ENCODE assay signal across 25 cellular contexts in the genomic region with DNA sequence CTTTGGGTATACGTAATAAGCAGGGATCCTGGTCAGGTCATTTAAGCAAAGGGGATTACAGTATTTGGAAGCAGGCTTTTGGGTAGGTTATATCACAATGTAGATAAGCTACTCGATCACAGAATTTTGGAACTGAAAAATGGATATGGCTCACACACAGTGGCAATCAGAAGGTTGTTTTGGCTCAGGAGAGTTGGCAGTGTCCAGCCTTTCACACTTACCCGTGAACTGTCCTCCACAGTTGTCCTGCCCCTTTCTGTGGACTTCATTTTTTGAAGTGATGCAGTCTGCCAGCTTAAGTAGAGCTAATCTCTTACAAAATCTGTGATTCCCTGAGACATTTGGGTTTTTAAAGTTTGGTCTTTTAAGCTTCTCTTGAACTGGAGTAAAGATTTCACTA. TPM values are rescaled to one million over a fixed set of nuclear protein-coding genes. Genes with fewer than 3 reads are reported as not detected.
DNase-seq lines count a peak whose midpoint lies in the region; ATAC-seq and TF ChIP-seq lines count a peak whose summit lies in the region.
"Had no signal": no experiment of that assay in that cellular context is flagged by ENCODE, and none has a peak within 500 bp of the region (broad histone marks: within the 10 kb centered on the region; RNA-seq: fewer than 3 reads in every experiment).

No MANE protein-coding gene starts in this region.

- H3K4me1 Mint-ChIP-seq in T-helper 17 cell (peaks cover 4% of the 10 kb centered on the region), endodermal cell (no peaks in the 10 kb centered on the region), nephron progenitor cell (no peaks in the 10 kb centered on the region)
- H3K4me1 Mint-ChIP-seq: CD14-positive monocyte; CD8-positive, alpha-beta memory T cell had no signal

- H3K4me3 Mint-ChIP-seq in T-helper 17 cell (no peak overlapping the region), endodermal cell (no peak overlapping the region), nephron progenitor cell (no peak overlapping the region)
- H3K4me3 Mint-ChIP-seq: CD14-positive monocyte; CD4-positive, alpha-beta memory T cell; CD4-positive, CD25-positive, alpha-beta regulatory T cell; CD8-positive, alpha-beta memory T cell had no signal

- peaks cover 94% of the 10 kb centered on the region for H3K36me3 ChIP-seq in endodermal cell (ENCODE audit: control insufficient read depth, insufficient read depth, low read length)
- H3K36me3 ChIP-seq in upper lobe of left lung, result peaks cover 20 to 95% (median 46%) of the 10 kb centered on the region in 4 donors

- no peak overlapping the region for H3K27ac ChIP-seq in endodermal cell (ENCODE audit: low read depth, low read length)
- no peak overlapping the region for H3K27ac ChIP-seq in upper lobe of left lung
- H3K27ac ChIP-seq: BLaER1 had no signal

- DNase-seq in Right ventricle myocardium superior (no peak), left ventricle myocardium superior (no peak), T-helper 17 cell (no peak), endodermal cell (no peak), nephron progenitor cell (no peak), NCI-H146 treated with DMSO at 0.1 percent for 48 hours (lab: John Stamatoyannopoulos, UW; ENCODE audit: unreplicated experiment) (no peak), NOMO-1 treated with DMSO at 0.1 percent for 48 hours (lab: John Stamatoyannopoulos, UW; ENCODE audit: unreplicated experiment) (no peak), upper lobe of left lung (no peak)
- DNase-seq: 8988T; ACHN; BE2C; C1 segment of cervical spinal cord; CD4-positive, alpha-beta memory T cell; CD4-positive, CD25-positive, alpha-beta regulatory T cell; CD8-positive, alpha-beta memory T cell; COR-L47; DMS 273 treated with DMSO at 0.1 percent for 48 hours; DMS153; DMS53; DMS79; DND-41; GDM1 had no signal

- no peaks in the 10 kb centered on the region for H3K27me3 Mint-ChIP-seq in T-helper 17 cell
- no peaks in the 10 kb centered on the region for H3K27me3 Mint-ChIP-seq in endodermal cell (ENCODE audit: insufficient read depth)
- H3K27me3 Mint-ChIP-seq in nephron progenitor cell (ENCODE audit: low read depth, poor library complexity), result no peaks in the 10 kb centered on the region
- H3K27me3 Mint-ChIP-seq: CD4-positive, alpha-beta memory T cell; CD4-positive, CD25-positive, alpha-beta regulatory T cell; CD8-positive, alpha-beta memory T cell had no signal

- TF ChIP-seq EP300 in upper lobe of left lung (IDR thresholded peaks at IDR 0.05), result no peak

- H3K4me3 ChIP-seq in endodermal cell (ENCODE audit: low read length), result no peak overlapping the region
- H3K4me3 ChIP-seq in upper lobe of left lung, result no peak overlapping the region
- H3K4me3 ChIP-seq: BLaER1, GM12878 had no signal

- TF ChIP-seq CTCF in endodermal cell (conservative IDR thresholded peaks at IDR 0.05) (no peak), nephron progenitor cell (IDR thresholded peaks at IDR 0.05) (no peak), upper lobe of left lung (IDR thresholded peaks at IDR 0.05) (no peak)

- WGBS in endodermal cell (ENCODE audit: insufficient coverage in 1 of 2, insufficient read length in 1 of 2), 2 experiments, result 95 to 96% methylated on average over 2 to 3 of the region's 3 CpGs
- 92% methylated on average over 3 of the region's 3 CpGs for WGBS in upper lobe of left lung, 2 donors

- no peak overlapping the region for H3K9ac ChIP-seq in endodermal cell (ENCODE audit: extremely low read depth, low read length, poor library complexity, severe bottlenecking)
- H3K9ac ChIP-seq: BLaER1 had no signal

- H3K9me3 Mint-ChIP-seq in endodermal cell (no peaks in the 10 kb centered on the region), nephron progenitor cell (no peaks in the 10 kb centered on the region)
- H3K9me3 Mint-ChIP-seq: CD14-positive monocyte; CD4-positive, alpha-beta memory T cell; CD4-positive, CD25-positive, alpha-beta regulatory T cell; CD8-positive, alpha-beta memory T cell had no signal

- peak; percentile 29 for ATAC-seq in Right ventricle myocardium superior (ENCODE audit: poor library complexity)
- no peak for ATAC-seq in left ventricle myocardium superior
- no peak for ATAC-seq in T-helper 17 cell
- no peak for ATAC-seq in upper lobe of left lung (ENCODE audit: low FRiP score in 2 of 2)
- ATAC-seq: GM12878 had no signal

- no peaks in the 10 kb centered on the region for H3K9me3 ChIP-seq in T-helper 17 cell (ENCODE audit: control insufficient read depth, low read length, poor library complexity, severe bottlenecking)
- no peaks in the 10 kb centered on the region for H3K9me3 ChIP-seq in endodermal cell (ENCODE audit: control insufficient read depth, low read length)
- no peaks in the 10 kb centered on the region for H3K9me3 ChIP-seq in upper lobe of left lung
- H3K9me3 ChIP-seq: BE2C, BLaER1 had no signal

- H3K27me3 ChIP-seq in endodermal cell (ENCODE audit: control insufficient read depth, insufficient read depth, low read length, poor library complexity, severe bottlenecking) (no peaks in the 10 kb centered on the region), upper lobe of left lung (no peaks in the 10 kb centered on the region)
- H3K27me3 ChIP-seq: BE2C, BLaER1 had no signal

- intact Hi-C loops in Right ventricle myocardium superior (cut with DNase I) (no loop called here), left ventricle myocardium superior (cut with micrococcal nuclease) (no loop called here)

- H3K27ac Mint-ChIP-seq in T-helper 17 cell (peak overlapping the region; percentile 47), endodermal cell (peak overlapping the region; percentile 22), nephron progenitor cell (peak overlapping the region; percentile 36)
- H3K27ac Mint-ChIP-seq: CD4-positive, CD25-positive, alpha-beta regulatory T cell had no signal

- H3K4me1 ChIP-seq in endodermal cell (ENCODE audit: control insufficient read depth, insufficient read depth, low read length), result no peaks in the 10 kb centered on the region
- no peaks in the 10 kb centered on the region for H3K4me1 ChIP-seq in upper lobe of left lung
- H3K4me1 ChIP-seq: BE2C, BLaER1 had no signal

- no peak for TF ChIP-seq POLR2A in upper lobe of left lung (IDR thresholded peaks at IDR 0.05)

- peaks cover 9% of the 10 kb centered on the region for H3K36me3 Mint-ChIP-seq in T-helper 17 cell (ENCODE audit: low read depth)
- H3K36me3 Mint-ChIP-seq in endodermal cell (ENCODE audit: low read depth), result peaks cover 50% of the 10 kb centered on the region
- H3K36me3 Mint-ChIP-seq in nephron progenitor cell (ENCODE audit: low read depth), result peaks cover 53% of the 10 kb centered on the region

RNA-seq across cellular contexts. Expression of a gene that starts 30.7 kb away (rescaled TPM):
- total RNA-seq in Right ventricle myocardium superior, result 16.8 TPM
- 18.3 TPM for total RNA-seq in left ventricle myocardium superior
- total RNA-seq in T-helper 17 cell, result 10 to 100 TPM; 28.9 to 36.3 TPM
- 10 to 100 TPM; 36.9 to 40.5 TPM for total RNA-seq in endodermal cell
- 28.7 TPM for polyA plus RNA-seq in endodermal cell (2013, experiment 1 of 2)
- 30.3 TPM for polyA plus RNA-seq in endodermal cell (2013, experiment 2 of 2)
- total RNA-seq in upper lobe of left lung, result 10 to 100 TPM; 15.8 to 40.5 (median 25.0) TPM
